ENCODE assay signal across 8 cellular contexts in the genomic region with DNA sequence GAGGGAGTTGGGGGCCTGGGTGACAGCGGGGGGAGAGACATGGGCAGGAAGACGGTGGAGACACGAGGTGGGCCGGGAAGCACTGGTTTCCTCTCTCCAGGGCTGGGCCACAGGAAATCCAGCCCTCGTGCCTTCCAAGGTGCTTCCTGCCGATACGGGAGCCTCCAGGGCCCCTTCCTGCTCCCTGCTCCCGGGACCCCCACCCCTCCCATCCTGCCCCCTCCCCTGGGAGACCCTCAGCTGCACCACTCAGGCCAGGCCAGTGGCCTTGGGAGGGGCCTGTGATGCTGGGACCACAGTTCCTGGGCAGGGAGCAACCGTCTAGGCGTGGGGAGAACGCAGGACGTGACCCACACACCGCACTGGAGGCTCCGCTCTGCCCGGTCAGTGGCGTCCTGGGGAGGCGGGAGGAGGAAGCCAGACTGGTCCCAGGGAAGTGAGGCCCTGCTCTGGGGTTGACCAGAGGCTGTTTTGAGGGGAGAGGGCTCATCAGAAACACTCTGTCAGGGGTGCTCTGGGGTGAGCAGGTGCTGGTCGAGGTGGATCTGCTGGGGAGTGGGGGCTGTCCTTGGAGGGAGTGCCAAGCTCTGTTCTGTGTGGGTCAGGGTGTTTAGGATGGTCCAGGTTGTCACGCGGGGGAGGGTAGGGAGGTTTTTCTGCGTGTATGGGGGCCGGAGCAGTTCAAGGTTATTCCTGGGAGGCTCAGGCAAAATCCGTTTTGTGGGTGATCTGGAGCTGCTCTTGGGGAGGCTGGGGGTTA. TPM values are rescaled to one million over a fixed set of nuclear protein-coding genes. Genes with fewer than 3 reads are reported as not detected.
DNase-seq lines count a peak whose midpoint lies in the region; ATAC-seq and TF ChIP-seq lines count a peak whose summit lies in the region.

A gene (plus strand): TSS at position 353 of the 760 bp plus-strand sequence.

- CTCF ChIA-PET in naive thymus-derived CD4-positive, alpha-beta T cell (lab: Charles Lee), result interaction anchor here (0.6 kb wide), 1 partner anchor 403 kb away, joined by 3 read pairs; a partner anchor contains a TSS

- H3K4me3 Mint-ChIP-seq in activated naive CD4-positive, alpha-beta T cell treated with anti-CD3 and anti-CD28 coated beads, Interleukin-2, amount 50 U/mL, for 24 hours, result peak within 1 kb of the TSS; percentile 39
- peak within 1 kb of the TSS; percentile 39 to 79 (median 62) for H3K4me3 Mint-ChIP-seq in naive thymus-derived CD4-positive, alpha-beta T cell

- H3K9me3 ChIP-seq in naive thymus-derived CD4-positive, alpha-beta T cell (ENCODE audit: control insufficient read depth in 2 of 3, low read length in 3 of 3), result no peaks in the 10 kb centered on the region
- no peaks in the 10 kb centered on the region for H3K9me3 ChIP-seq in vagina

- POLR2A ChIA-PET in naive thymus-derived CD4-positive, alpha-beta T cell (lab: Charles Lee), result interaction anchor here (0.8 to 1.6 kb wide), 2 partner anchors 44 to 51 kb away, joined by 3 to 7 read pairs; a partner anchor contains a TSS

- in situ Hi-C loops in endometrial microvascular endothelial cells (cut with HindIII; ENCODE audit: inconsistent ontology term, low pct_unique_long_range_greater_than_20kb, low sequenced_read_pairs), result no loop called here

- H3K36me3 ChIP-seq in naive thymus-derived CD4-positive, alpha-beta T cell (ENCODE audit: control insufficient read depth in 2 of 3, insufficient read depth in 3 of 3, low read length in 3 of 3), result no peaks in the 10 kb centered on the region
- no peaks in the 10 kb centered on the region for H3K36me3 ChIP-seq in vagina

- peaks cover 0 to 3% of the 10 kb centered on the region in 2 donors for H3K27me3 ChIP-seq in naive thymus-derived CD4-positive, alpha-beta T cell (ENCODE audit: control insufficient read depth in 2 of 2, insufficient read depth in 2 of 2, low read length in 2 of 2)
- peaks cover 6% of the 10 kb centered on the region for H3K27me3 ChIP-seq in vagina

- no peak for TF ChIP-seq POLR2A in vagina (IDR thresholded peaks at IDR 0.05)

- no peaks in the 10 kb centered on the region for H3K36me3 Mint-ChIP-seq in activated naive CD4-positive, alpha-beta T cell treated with anti-CD3 and anti-CD28 coated beads, Interleukin-2, amount 50 U/mL, for 24 hours
- H3K36me3 Mint-ChIP-seq in naive thymus-derived CD4-positive, alpha-beta T cell, result no peaks in the 10 kb centered on the region

- H3K9me3 Mint-ChIP-seq in activated naive CD4-positive, alpha-beta T cell treated with anti-CD3 and anti-CD28 coated beads, Interleukin-2, amount 50 U/mL, for 24 hours, result no peaks in the 10 kb centered on the region
- no peaks in the 10 kb centered on the region for H3K9me3 Mint-ChIP-seq in naive thymus-derived CD4-positive, alpha-beta T cell

- intact Hi-C loops in naive thymus-derived CD4-positive, alpha-beta T cell (cut with micrococcal nuclease), result loop anchor here in 1 of 2 donors (5.0 kb wide), 1 partner anchor 50 kb away; no protein-coding TSS in a partner anchor
- intact Hi-C loops in vagina (cut with DNase I), result no loop called here

- no peak within 1 kb of the TSS for H3K27ac Mint-ChIP-seq in activated naive CD4-positive, alpha-beta T cell treated with anti-CD3 and anti-CD28 coated beads, Interleukin-2, amount 50 U/mL, for 24 hours
- peak within 1 kb of the TSS in 3 of 9 donors; percentile 42 to 59 (median 59) for H3K27ac Mint-ChIP-seq in naive thymus-derived CD4-positive, alpha-beta T cell

- peaks cover 6% of the 10 kb centered on the region for H3K4me1 Mint-ChIP-seq in activated naive CD4-positive, alpha-beta T cell treated with anti-CD3 and anti-CD28 coated beads, Interleukin-2, amount 50 U/mL, for 24 hours
- peaks cover 4 to 23% (median 16%) of the 10 kb centered on the region in 7 donors for H3K4me1 Mint-ChIP-seq in naive thymus-derived CD4-positive, alpha-beta T cell

- H3K4me3 ChIP-seq in naive thymus-derived CD4-positive, alpha-beta T cell (ENCODE audit: low read length), result peak within 1 kb of the TSS; percentile 41
- H3K4me3 ChIP-seq in vagina, result peak within 1 kb of the TSS; percentile 37 to 47

- no peak for TF ChIP-seq CTCF in vagina (IDR thresholded peaks at IDR 0.05)

- no peak within 1 kb of the TSS for H3K27ac ChIP-seq in naive thymus-derived CD4-positive, alpha-beta T cell (ENCODE audit: low read depth, low read length)
- no peak within 1 kb of the TSS for H3K27ac ChIP-seq in vagina

- ATAC-seq in naive thymus-derived CD4-positive, alpha-beta T cell, result peak; percentile 25
- no peak for ATAC-seq in HG03045 (IDR thresholded peaks at IDR 0.05; ENCODE audit: unreplicated experiment)
- no peak for ATAC-seq in HG03342 (IDR thresholded peaks at IDR 0.05; ENCODE audit: unreplicated experiment)

- H3K27me3 Mint-ChIP-seq in activated naive CD4-positive, alpha-beta T cell treated with anti-CD3 and anti-CD28 coated beads, Interleukin-2, amount 50 U/mL, for 24 hours, result peaks cover 15% of the 10 kb centered on the region
- peaks cover 15 to 58% (median 35%) of the 10 kb centered on the region in 5 donors for H3K27me3 Mint-ChIP-seq in naive thymus-derived CD4-positive, alpha-beta T cell

- H3K4me1 ChIP-seq in naive thymus-derived CD4-positive, alpha-beta T cell (ENCODE audit: control insufficient read depth in 2 of 2, insufficient read depth in 2 of 2, low read length in 2 of 2), result peaks cover 8 to 17% of the 10 kb centered on the region in 2 donors
- H3K4me1 ChIP-seq in vagina, result peaks cover 18% of the 10 kb centered on the region

- no peak for DNase-seq in activated naive CD4-positive, alpha-beta T cell (lab: John Stamatoyannopoulos, UW)
- no peak for DNase-seq in naive thymus-derived CD4-positive, alpha-beta T cell
- DNase-seq in vagina (ENCODE audit: extremely low spot score in 2 of 2), result no peak
- DNase-seq in activated effector memory CD4-positive, alpha-beta T cell treated with anti-CD3 and anti-CD28 coated beads, Interleukin-2, amount 50 U/mL, for 16 hours, result no peak

RNA-seq across cellular contexts. Expression of the gene that starts here (rescaled TPM):
- total RNA-seq in endometrial microvascular endothelial cells (ENCODE audit: inconsistent ontology term), result 22.2 TPM
- under 1 TPM in 3 of 5 experiments, not detected in 2; 0.07 to 0.73 (median 0.16) TPM for total RNA-seq in naive thymus-derived CD4-positive, alpha-beta T cell
- polyA plus RNA-seq in naive thymus-derived CD4-positive, alpha-beta T cell, result not detected
- 20.4 TPM for total RNA-seq in vagina

Comparison
In these comparisons a context has a peak if more than half of its experiments do, and no peak if none do; other contexts are left out.
1. RNA of the gene that starts here (total RNA-seq): 22.2 TPM in endometrial microvascular endothelial cells (single experiment) and 20.4 TPM in vagina (single experiment); 0.07 to 0.73 TPM in naive thymus-derived CD4-positive, alpha-beta T cell; every median in the first group is over 10 times any median in the second.
2. Peak in ATAC-seq and H3K4me3 ChIP-seq in naive thymus-derived CD4-positive, alpha-beta T cell; RNA of the gene not detected or under 1 TPM.